16 cellular contexts compared by ENCODE assay signal in genomic region chr3:12988728-12989454, GRCh38.
DNase-seq lines count a peak whose midpoint lies in the region; ATAC-seq and TF ChIP-seq lines count a peak whose summit lies in the region.
"Had no signal": no experiment of that assay in that cellular context is flagged by ENCODE, and none has a peak within 500 bp of the region (broad histone marks: within the 10 kb centered on the region; RNA-seq: fewer than 3 reads in every experiment).

No MANE protein-coding gene starts in this region.

- H3K27me3 Mint-ChIP-seq in CD8-positive, alpha-beta memory T cell, result no peaks in the 10 kb centered on the region
- H3K27me3 Mint-ChIP-seq in central memory CD8-positive, alpha-beta T cell, result no peaks in the 10 kb centered on the region

- no peak overlapping the region for H4K8ac ChIP-seq in trophoblast cell (ENCODE audit: low read depth, low read length)

- H2BK5ac ChIP-seq in trophoblast cell (ENCODE audit: low read depth, low read length, poor library complexity), result no peak overlapping the region

- H3K4me3 ChIP-seq in CD8-positive, alpha-beta memory T cell (ENCODE audit: low read length), result no peak overlapping the region
- H3K4me3 ChIP-seq in trophoblast cell (ENCODE audit: low read depth, low read length), result no peak overlapping the region

- peak overlapping the region in 1 of 7 donors; percentile 55 for H3K4me3 Mint-ChIP-seq in CD8-positive, alpha-beta memory T cell
- no peak overlapping the region for H3K4me3 Mint-ChIP-seq in central memory CD8-positive, alpha-beta T cell

- POLR2A ChIA-PET in CD8-positive, alpha-beta memory T cell (lab: Charles Lee), result no interaction called here

- no CpG with 5 or more reads among the region's 5 CpGs for WGBS in trophoblast cell (ENCODE audit: extremely low coverage, insufficient coverage, insufficient read length)

- no peak overlapping the region for H2AFZ ChIP-seq in trophoblast cell (ENCODE audit: insufficient read depth, low read length, poor library complexity)

- H4K91ac ChIP-seq in trophoblast cell (ENCODE audit: low read depth, low read length), result no peak overlapping the region

- H3K23ac ChIP-seq in trophoblast cell (ENCODE audit: low read length), result no peak overlapping the region

- H3K18ac ChIP-seq in trophoblast cell (ENCODE audit: low read length), result no peak overlapping the region

- peak overlapping the region; percentile 74 for H2BK120ac ChIP-seq in trophoblast cell (ENCODE audit: insufficient read depth, low read length, poor library complexity)

- no peak for ATAC-seq in left ventricle myocardium superior
- no peak for ATAC-seq in central memory CD8-positive, alpha-beta T cell (replicated peaks; ENCODE audit: extremely low read depth, poor library complexity, severe bottlenecking)
- ATAC-seq in GM18505 (IDR thresholded peaks at IDR 0.05; ENCODE audit: unreplicated experiment), result no peak
- no peak for ATAC-seq in GM18520 (IDR thresholded peaks at IDR 0.05; ENCODE audit: unreplicated experiment)

- TF ChIP-seq POLR2A in GM18505 (IDR thresholded peaks at IDR 0.05; ENCODE audit: borderline replicate concordance, extremely low read depth, insufficient read depth, insufficient read length), result no peak

- H2AK5ac ChIP-seq in trophoblast cell (ENCODE audit: low read length), result no peak overlapping the region

- CTCF ChIA-PET in CD8-positive, alpha-beta memory T cell (lab: Charles Lee), result interaction anchor here (0.7 to 1.8 kb wide), 5 partner anchors 8 to 147 kb away, joined by 3 to 5 read pairs (median 3); no protein-coding TSS in a partner anchor

- H3K79me1 ChIP-seq in trophoblast cell (ENCODE audit: low read length), result peaks cover 31% of the 10 kb centered on the region

- H3K27ac ChIP-seq in CD8-positive, alpha-beta memory T cell (ENCODE audit: low read depth, low read length), result no peak overlapping the region
- no peak overlapping the region for H3K27ac ChIP-seq in trophoblast cell (ENCODE audit: low read depth, low read length)

- H4K12ac ChIP-seq in trophoblast cell (ENCODE audit: low read depth, low read length), result no peak overlapping the region

- no peak overlapping the region for H3K9ac ChIP-seq in trophoblast cell (ENCODE audit: low read length)

- H3K36me3 ChIP-seq in CD8-positive, alpha-beta memory T cell (ENCODE audit: insufficient read depth, low read length), result no peaks in the 10 kb centered on the region
- no peaks in the 10 kb centered on the region for H3K36me3 ChIP-seq in trophoblast cell (ENCODE audit: control insufficient read depth in 1 of 2, insufficient read depth in 2 of 2, low read length in 2 of 2)

- peak overlapping the region; percentile 16 for H2BK12ac ChIP-seq in trophoblast cell (ENCODE audit: low read length)

- intact Hi-C loops in cardiac septum (cut with DNase I) (no loop called here), left ventricle myocardium superior (cut with micrococcal nuclease) (loop anchor here (10.0 kb wide), 1 partner anchor 94 kb away; no protein-coding TSS in a partner anchor)

- H3K14ac ChIP-seq in trophoblast cell (ENCODE audit: low read length), result no peak overlapping the region

- DNase-seq in cardiac septum (ENCODE audit: low spot score) (peak; percentile 70), left ventricle myocardium superior (no peak), trophoblast cell (peak in 1 of 2 donors; percentile 39)
- peak in 1 of 5 donors; percentile 1 for DNase-seq in CD8-positive, alpha-beta memory T cell
- DNase-seq in central memory CD8-positive, alpha-beta T cell (ENCODE audit: low spot score in 2 of 2), result no peak
- DNase-seq in activated CD4-positive, alpha-beta T cell treated with anti-CD3 and anti-CD28 coated beads, Interleukin-2, amount 50 U/mL, for 1 hour, result no peak
- DNase-seq: 8988T, Caco-2, HCEC 1CT, NCI-H187, NCI-H2171, NCI-H446, OCI-M1, RPMI8226 had no signal

- H3K4me1 ChIP-seq in CD8-positive, alpha-beta memory T cell (ENCODE audit: insufficient read depth, low read length), result peaks cover 55% of the 10 kb centered on the region
- H3K4me1 ChIP-seq in trophoblast cell (ENCODE audit: control insufficient read depth in 1 of 2, insufficient read depth in 2 of 2, low read length in 2 of 2), result peaks cover 38 to 51% of the 10 kb centered on the region in 2 experiments

- peaks cover 53 to 79% (median 54%) of the 10 kb centered on the region in 3 donors for H3K4me1 Mint-ChIP-seq in CD8-positive, alpha-beta memory T cell
- peaks cover 54% of the 10 kb centered on the region for H3K4me1 Mint-ChIP-seq in central memory CD8-positive, alpha-beta T cell

- H3K9me3 Mint-ChIP-seq in CD8-positive, alpha-beta memory T cell, result no peaks in the 10 kb centered on the region
- H3K9me3 Mint-ChIP-seq in central memory CD8-positive, alpha-beta T cell, result no peaks in the 10 kb centered on the region

- peaks cover 12% of the 10 kb centered on the region for H3K79me2 ChIP-seq in trophoblast cell (ENCODE audit: control insufficient read depth, insufficient read depth, low read length, poor library complexity)

- peak overlapping the region in 7 of 8 donors; percentile 23 to 70 (median 61) for H3K27ac Mint-ChIP-seq in CD8-positive, alpha-beta memory T cell
- peak overlapping the region; percentile 10 for H3K27ac Mint-ChIP-seq in central memory CD8-positive, alpha-beta T cell (ENCODE audit: low read depth)

- H3K36me3 Mint-ChIP-seq in CD8-positive, alpha-beta memory T cell, result peaks cover 0 to 27% (median 1%) of the 10 kb centered on the region in 3 donors
- H3K36me3 Mint-ChIP-seq in central memory CD8-positive, alpha-beta T cell (ENCODE audit: insufficient read depth), result peaks cover 7% of the 10 kb centered on the region

- no peak overlapping the region for H3K4me2 ChIP-seq in trophoblast cell (ENCODE audit: low read length)

- no peaks in the 10 kb centered on the region for H3K27me3 ChIP-seq in CD8-positive, alpha-beta memory T cell (ENCODE audit: insufficient read depth, low read length, poor library complexity, severe bottlenecking)
- H3K27me3 ChIP-seq in trophoblast cell (ENCODE audit: insufficient read depth, low read length), result no peaks in the 10 kb centered on the region

- H3K9me3 ChIP-seq in CD8-positive, alpha-beta memory T cell (ENCODE audit: low read length), result no peaks in the 10 kb centered on the region
- no peaks in the 10 kb centered on the region for H3K9me3 ChIP-seq in trophoblast cell (ENCODE audit: insufficient read depth, low read depth, low read length)
- H3K9me3 ChIP-seq: Caco-2 had no signal

- H3K4ac ChIP-seq in trophoblast cell (ENCODE audit: low read depth, low read length), result no peak overlapping the region
